1 cellular context compared by ENCODE assay signal in the genomic region with DNA sequence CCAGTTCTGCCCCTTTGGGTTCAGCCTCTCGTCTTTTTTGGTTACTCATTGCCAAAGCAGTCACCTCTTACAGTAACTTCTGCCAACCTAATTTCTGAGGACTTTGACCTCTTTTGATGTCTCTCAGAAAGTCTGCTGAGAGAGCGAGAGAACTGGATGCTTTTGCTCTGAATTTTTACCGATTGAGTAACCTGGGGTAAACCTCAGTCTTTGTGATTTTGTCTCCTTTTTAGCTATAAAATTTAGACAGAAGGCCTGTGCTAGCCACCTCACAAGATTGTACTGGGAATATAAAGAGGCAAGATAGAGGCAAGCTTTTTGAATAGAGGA.
TF ChIP-seq lines count a peak whose summit lies in the region.

No MANE protein-coding gene starts in this region.

TF ChIP-seq in HepG2, 621 proteins besides CTCF, POLR2A, EP300 and RAD21 (continued from another document and continues in another):
- TF ChIP-seq, protein P1, sequence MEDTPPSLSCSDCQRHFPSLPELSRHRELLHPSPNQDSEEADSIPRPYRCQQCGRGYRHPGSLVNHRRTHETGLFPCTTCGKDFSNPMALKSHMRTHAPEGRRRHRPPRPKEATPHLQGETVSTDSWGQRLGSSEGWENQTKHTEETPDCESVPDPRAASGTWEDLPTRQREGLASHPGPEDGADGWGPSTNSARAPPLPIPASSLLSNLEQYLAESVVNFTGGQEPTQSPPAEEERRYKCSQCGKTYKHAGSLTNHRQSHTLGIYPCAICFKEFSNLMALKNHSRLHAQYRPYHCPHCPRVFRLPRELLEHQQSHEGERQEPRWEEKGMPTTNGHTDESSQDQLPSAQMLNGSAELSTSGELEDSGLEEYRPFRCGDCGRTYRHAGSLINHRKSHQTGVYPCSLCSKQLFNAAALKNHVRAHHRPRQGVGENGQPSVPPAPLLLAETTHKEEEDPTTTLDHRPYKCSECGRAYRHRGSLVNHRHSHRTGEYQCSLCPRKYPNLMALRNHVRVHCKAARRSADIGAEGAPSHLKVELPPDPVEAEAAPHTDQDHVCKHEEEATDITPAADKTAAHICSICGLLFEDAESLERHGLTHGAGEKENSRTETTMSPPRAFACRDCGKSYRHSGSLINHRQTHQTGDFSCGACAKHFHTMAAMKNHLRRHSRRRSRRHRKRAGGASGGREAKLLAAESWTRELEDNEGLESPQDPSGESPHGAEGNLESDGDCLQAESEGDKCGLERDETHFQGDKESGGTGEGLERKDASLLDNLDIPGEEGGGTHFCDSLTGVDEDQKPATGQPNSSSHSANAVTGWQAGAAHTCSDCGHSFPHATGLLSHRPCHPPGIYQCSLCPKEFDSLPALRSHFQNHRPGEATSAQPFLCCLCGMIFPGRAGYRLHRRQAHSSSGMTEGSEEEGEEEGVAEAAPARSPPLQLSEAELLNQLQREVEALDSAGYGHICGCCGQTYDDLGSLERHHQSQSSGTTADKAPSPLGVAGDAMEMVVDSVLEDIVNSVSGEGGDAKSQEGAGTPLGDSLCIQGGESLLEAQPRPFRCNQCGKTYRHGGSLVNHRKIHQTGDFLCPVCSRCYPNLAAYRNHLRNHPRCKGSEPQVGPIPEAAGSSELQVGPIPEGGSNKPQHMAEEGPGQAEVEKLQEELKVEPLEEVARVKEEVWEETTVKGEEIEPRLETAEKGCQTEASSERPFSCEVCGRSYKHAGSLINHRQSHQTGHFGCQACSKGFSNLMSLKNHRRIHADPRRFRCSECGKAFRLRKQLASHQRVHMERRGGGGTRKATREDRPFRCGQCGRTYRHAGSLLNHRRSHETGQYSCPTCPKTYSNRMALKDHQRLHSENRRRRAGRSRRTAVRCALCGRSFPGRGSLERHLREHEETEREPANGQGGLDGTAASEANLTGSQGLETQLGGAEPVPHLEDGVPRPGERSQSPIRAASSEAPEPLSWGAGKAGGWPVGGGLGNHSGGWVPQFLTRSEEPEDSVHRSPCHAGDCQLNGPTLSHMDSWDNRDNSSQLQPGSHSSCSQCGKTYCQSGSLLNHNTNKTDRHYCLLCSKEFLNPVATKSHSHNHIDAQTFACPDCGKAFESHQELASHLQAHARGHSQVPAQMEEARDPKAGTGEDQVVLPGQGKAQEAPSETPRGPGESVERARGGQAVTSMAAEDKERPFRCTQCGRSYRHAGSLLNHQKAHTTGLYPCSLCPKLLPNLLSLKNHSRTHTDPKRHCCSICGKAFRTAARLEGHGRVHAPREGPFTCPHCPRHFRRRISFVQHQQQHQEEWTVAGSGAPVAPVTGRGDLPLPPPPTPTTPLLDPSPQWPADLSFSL (CRISPR knock-in tag; IDR thresholded peaks at IDR 0.05): 0 out of 2 replicates have a peak, but pooled peaks have one; percentile 25
- TF ChIP-seq SMARCC2 (IDR thresholded peaks at IDR 0.05) (no peak), MXD4 (CRISPR knock-in tag; IDR thresholded peaks at IDR 0.05) (no peak), BCL6 (CRISPR knock-in tag; IDR thresholded peaks at IDR 0.05) (peak; percentile 85), ZNF296 (CRISPR knock-in tag; conservative IDR thresholded peaks at IDR 0.05) (no peak), TCF7L2 (IDR thresholded peaks at IDR 0.05; ENCODE audit: low read depth, low read length) (no peak), PTBP1 (IDR thresholded peaks at IDR 0.05; ENCODE audit: low read depth, low read length, poor library complexity, severe bottlenecking) (no peak), JUNB (CRISPR knock-in tag; IDR thresholded peaks at IDR 0.05; ENCODE audit: borderline replicate concordance) (no peak; the same call in 1 of the 2 replicates), SRSF4 (IDR thresholded peaks at IDR 0.05; ENCODE audit: low read depth, low read length, poor library complexity, severe bottlenecking) (no peak), ZSCAN29 (CRISPR knock-in tag; conservative IDR thresholded peaks at IDR 0.05) (no peak), NAIF1 (CRISPR knock-in tag; IDR thresholded peaks at IDR 0.05; ENCODE audit: borderline replicate concordance) (no peak), JUND (CRISPR knock-in tag; IDR thresholded peaks at IDR 0.05) (no peak), ZNF746 (CRISPR knock-in tag; IDR thresholded peaks at IDR 0.05) (no peak; the same call in 1 of the 2 replicates), HNRNPL (IDR thresholded peaks at IDR 0.05; ENCODE audit: low read depth, low read length) (no peak), ZNF136 (CRISPR knock-in tag; IDR thresholded peaks at IDR 0.05; ENCODE audit: low read depth) (no peak), FOSL1 (CRISPR knock-in tag; IDR thresholded peaks at IDR 0.05; ENCODE audit: borderline replicate concordance) (peak; percentile 71; the same call in 1 of the 2 replicates), ZNF468 (CRISPR knock-in tag; IDR thresholded peaks at IDR 0.05) (no peak), ZNF331 (CRISPR knock-in tag; IDR thresholded peaks at IDR 0.05) (peak; percentile 89; the same call in 1 of the 2 replicates), GLI4 (CRISPR knock-in tag; IDR thresholded peaks at IDR 0.05; ENCODE audit: borderline replicate concordance) (no peak), ERF (CRISPR knock-in tag; IDR thresholded peaks at IDR 0.05) (no peak; the same call in 1 of the 2 replicates), PHB2 (IDR thresholded peaks at IDR 0.05; ENCODE audit: partially characterized antibody) (no peak), MAZ (IDR thresholded peaks at IDR 0.05; ENCODE audit: borderline replicate concordance, low read depth, low read length) (no peak), MAZ (CRISPR knock-in tag; IDR thresholded peaks at IDR 0.05; ENCODE audit: low read depth) (no peak), JDP2 (CRISPR knock-in tag; IDR thresholded peaks at IDR 0.05; ENCODE audit: borderline replicate concordance) (no peak), SCMH1 (CRISPR knock-in tag; IDR thresholded peaks at IDR 0.05; ENCODE audit: borderline replicate concordance) (no peak), MAFF (IDR thresholded peaks at IDR 0.05; ENCODE audit: low read depth, low read length) (peak; percentile 36; the same call in 1 of the 2 replicates), GATAD2A (CRISPR knock-in tag; IDR thresholded peaks at IDR 0.05) (peak; percentile 98), NFE2L2 (IDR thresholded peaks at IDR 0.05; ENCODE audit: low read length) (no peak), FOSL2 (CRISPR knock-in tag; IDR thresholded peaks at IDR 0.05) (peak; percentile 93), YEATS4 (CRISPR knock-in tag; IDR thresholded peaks at IDR 0.05; ENCODE audit: borderline replicate concordance) (no peak; the same call in 1 of the 2 replicates), ZMYM2 (CRISPR knock-in tag; IDR thresholded peaks at IDR 0.05) (no peak), ZNF644 (CRISPR knock-in tag; IDR thresholded peaks at IDR 0.05; ENCODE audit: low read depth) (peak; percentile 90)
- TF ChIP-seq, protein P2, sequence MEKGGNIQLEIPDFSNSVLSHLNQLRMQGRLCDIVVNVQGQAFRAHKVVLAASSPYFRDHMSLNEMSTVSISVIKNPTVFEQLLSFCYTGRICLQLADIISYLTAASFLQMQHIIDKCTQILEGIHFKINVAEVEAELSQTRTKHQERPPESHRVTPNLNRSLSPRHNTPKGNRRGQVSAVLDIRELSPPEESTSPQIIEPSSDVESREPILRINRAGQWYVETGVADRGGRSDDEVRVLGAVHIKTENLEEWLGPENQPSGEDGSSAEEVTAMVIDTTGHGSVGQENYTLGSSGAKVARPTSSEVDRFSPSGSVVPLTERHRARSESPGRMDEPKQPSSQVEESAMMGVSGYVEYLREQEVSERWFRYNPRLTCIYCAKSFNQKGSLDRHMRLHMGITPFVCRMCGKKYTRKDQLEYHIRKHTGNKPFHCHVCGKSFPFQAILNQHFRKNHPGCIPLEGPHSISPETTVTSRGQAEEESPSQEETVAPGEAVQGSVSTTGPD (CRISPR knock-in tag; IDR thresholded peaks at IDR 0.05): peak; percentile 92
- TF ChIP-seq, protein P3, sequence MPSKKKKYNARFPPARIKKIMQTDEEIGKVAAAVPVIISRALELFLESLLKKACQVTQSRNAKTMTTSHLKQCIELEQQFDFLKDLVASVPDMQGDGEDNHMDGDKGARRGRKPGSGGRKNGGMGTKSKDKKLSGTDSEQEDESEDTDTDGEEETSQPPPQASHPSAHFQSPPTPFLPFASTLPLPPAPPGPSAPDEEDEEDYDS (CRISPR knock-in tag; IDR thresholded peaks at IDR 0.05): peak; percentile 54; the same call in 1 of the 2 replicates
- TF ChIP-seq, protein P4, sequence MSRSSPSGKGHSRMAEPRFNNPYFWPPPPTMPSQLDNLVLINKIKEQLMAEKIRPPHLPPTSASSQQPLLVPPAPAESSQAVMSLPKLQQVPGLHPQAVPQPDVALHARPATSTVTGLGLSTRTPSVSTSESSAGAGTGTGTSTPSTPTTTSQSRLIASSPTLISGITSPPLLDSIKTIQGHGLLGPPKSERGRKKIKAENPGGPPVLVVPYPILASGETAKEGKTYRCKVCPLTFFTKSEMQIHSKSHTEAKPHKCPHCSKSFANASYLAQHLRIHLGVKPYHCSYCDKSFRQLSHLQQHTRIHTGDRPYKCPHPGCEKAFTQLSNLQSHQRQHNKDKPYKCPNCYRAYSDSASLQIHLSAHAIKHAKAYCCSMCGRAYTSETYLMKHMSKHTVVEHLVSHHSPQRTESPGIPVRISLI (CRISPR knock-in tag; IDR thresholded peaks at IDR 0.05; ENCODE audit: borderline replicate concordance): no peak
- TF ChIP-seq, protein P5, sequence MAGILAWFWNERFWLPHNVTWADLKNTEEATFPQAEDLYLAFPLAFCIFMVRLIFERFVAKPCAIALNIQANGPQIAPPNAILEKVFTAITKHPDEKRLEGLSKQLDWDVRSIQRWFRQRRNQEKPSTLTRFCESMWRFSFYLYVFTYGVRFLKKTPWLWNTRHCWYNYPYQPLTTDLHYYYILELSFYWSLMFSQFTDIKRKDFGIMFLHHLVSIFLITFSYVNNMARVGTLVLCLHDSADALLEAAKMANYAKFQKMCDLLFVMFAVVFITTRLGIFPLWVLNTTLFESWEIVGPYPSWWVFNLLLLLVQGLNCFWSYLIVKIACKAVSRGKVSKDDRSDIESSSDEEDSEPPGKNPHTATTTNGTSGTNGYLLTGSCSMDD (CRISPR knock-in tag; IDR thresholded peaks at IDR 0.05): no peak
- TF ChIP-seq, protein P6, sequence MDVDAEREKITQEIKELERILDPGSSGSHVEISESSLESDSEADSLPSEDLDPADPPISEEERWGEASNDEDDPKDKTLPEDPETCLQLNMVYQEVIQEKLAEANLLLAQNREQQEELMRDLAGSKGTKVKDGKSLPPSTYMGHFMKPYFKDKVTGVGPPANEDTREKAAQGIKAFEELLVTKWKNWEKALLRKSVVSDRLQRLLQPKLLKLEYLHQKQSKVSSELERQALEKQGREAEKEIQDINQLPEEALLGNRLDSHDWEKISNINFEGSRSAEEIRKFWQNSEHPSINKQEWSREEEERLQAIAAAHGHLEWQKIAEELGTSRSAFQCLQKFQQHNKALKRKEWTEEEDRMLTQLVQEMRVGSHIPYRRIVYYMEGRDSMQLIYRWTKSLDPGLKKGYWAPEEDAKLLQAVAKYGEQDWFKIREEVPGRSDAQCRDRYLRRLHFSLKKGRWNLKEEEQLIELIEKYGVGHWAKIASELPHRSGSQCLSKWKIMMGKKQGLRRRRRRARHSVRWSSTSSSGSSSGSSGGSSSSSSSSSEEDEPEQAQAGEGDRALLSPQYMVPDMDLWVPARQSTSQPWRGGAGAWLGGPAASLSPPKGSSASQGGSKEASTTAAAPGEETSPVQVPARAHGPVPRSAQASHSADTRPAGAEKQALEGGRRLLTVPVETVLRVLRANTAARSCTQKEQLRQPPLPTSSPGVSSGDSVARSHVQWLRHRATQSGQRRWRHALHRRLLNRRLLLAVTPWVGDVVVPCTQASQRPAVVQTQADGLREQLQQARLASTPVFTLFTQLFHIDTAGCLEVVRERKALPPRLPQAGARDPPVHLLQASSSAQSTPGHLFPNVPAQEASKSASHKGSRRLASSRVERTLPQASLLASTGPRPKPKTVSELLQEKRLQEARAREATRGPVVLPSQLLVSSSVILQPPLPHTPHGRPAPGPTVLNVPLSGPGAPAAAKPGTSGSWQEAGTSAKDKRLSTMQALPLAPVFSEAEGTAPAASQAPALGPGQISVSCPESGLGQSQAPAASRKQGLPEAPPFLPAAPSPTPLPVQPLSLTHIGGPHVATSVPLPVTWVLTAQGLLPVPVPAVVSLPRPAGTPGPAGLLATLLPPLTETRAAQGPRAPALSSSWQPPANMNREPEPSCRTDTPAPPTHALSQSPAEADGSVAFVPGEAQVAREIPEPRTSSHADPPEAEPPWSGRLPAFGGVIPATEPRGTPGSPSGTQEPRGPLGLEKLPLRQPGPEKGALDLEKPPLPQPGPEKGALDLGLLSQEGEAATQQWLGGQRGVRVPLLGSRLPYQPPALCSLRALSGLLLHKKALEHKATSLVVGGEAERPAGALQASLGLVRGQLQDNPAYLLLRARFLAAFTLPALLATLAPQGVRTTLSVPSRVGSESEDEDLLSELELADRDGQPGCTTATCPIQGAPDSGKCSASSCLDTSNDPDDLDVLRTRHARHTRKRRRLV (CRISPR knock-in tag; IDR thresholded peaks at IDR 0.05): no peak
- TF ChIP-seq, protein P7, sequence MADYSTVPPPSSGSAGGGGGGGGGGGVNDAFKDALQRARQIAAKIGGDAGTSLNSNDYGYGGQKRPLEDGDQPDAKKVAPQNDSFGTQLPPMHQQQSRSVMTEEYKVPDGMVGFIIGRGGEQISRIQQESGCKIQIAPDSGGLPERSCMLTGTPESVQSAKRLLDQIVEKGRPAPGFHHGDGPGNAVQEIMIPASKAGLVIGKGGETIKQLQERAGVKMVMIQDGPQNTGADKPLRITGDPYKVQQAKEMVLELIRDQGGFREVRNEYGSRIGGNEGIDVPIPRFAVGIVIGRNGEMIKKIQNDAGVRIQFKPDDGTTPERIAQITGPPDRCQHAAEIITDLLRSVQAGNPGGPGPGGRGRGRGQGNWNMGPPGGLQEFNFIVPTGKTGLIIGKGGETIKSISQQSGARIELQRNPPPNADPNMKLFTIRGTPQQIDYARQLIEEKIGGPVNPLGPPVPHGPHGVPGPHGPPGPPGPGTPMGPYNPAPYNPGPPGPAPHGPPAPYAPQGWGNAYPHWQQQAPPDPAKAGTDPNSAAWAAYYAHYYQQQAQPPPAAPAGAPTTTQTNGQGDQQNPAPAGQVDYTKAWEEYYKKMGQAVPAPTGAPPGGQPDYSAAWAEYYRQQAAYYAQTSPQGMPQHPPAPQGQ (CRISPR knock-in tag; IDR thresholded peaks at IDR 0.05; ENCODE audit: borderline replicate concordance): no peak
- TF ChIP-seq, protein P8, sequence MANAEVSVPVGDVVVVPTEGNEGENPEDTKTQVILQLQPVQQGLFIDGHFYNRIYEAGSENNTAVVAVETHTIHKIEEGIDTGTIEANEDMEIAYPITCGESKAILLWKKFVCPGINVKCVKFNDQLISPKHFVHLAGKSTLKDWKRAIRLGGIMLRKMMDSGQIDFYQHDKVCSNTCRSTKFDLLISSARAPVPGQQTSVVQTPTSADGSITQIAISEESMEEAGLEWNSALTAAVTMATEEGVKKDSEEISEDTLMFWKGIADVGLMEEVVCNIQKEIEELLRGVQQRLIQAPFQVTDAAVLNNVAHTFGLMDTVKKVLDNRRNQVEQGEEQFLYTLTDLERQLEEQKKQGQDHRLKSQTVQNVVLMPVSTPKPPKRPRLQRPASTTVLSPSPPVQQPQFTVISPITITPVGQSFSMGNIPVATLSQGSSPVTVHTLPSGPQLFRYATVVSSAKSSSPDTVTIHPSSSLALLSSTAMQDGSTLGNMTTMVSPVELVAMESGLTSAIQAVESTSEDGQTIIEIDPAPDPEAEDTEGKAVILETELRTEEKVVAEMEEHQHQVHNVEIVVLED (CRISPR knock-in tag; IDR thresholded peaks at IDR 0.05; ENCODE audit: borderline replicate concordance): no peak
- TF ChIP-seq, protein P9, sequence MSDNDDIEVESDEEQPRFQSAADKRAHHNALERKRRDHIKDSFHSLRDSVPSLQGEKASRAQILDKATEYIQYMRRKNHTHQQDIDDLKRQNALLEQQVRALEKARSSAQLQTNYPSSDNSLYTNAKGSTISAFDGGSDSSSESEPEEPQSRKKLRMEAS (IDR thresholded peaks at IDR 0.05): 0 out of 2 replicates have a peak, but pooled peaks have one; percentile 35
